9 cellular contexts compared by ENCODE assay signal in genomic region chr20:57514273-57514751, GRCh38. TPM values are rescaled to one million over a fixed set of nuclear protein-coding genes. Genes with fewer than 3 reads are reported as not detected.
A peak's percentile ranks its signal among the peaks of the same experiment; 100 is the strongest.
DNase-seq lines count a peak whose midpoint lies in the region; ATAC-seq and TF ChIP-seq lines count a peak whose summit lies in the region.
"Had no signal": no experiment of that assay in that cellular context is flagged by ENCODE, and none has a peak within 500 bp of the region (broad histone marks: within the 10 kb centered on the region; RNA-seq: fewer than 3 reads in every experiment).

No MANE protein-coding gene starts in this region.

- H3K9me3 ChIP-seq in parathyroid adenoma (ENCODE audit: control insufficient read depth, low read length), result no peaks in the 10 kb centered on the region

- no peak overlapping the region for H3K27ac Mint-ChIP-seq in activated naive CD8-positive, alpha-beta T cell treated with anti-CD3 and anti-CD28 coated beads, Interleukin-2, amount 50 U/mL, for 24 hours
- no peak overlapping the region for H3K27ac Mint-ChIP-seq in activated naive CD8-positive, alpha-beta T cell treated with anti-CD3 and anti-CD28 coated beads for 36 hours

- H3K27ac ChIP-seq in parathyroid adenoma, result no peak overlapping the region

- H3K4me3 ChIP-seq in parathyroid adenoma (ENCODE audit: low read depth, low read length), result no peak overlapping the region

- peak; percentile 75 for TF ChIP-seq CTCF in parathyroid adenoma (IDR thresholded peaks at IDR 0.05)

- H3K36me3 Mint-ChIP-seq in activated naive CD8-positive, alpha-beta T cell treated with anti-CD3 and anti-CD28 coated beads, Interleukin-2, amount 50 U/mL, for 24 hours (ENCODE audit: low read depth), result no peaks in the 10 kb centered on the region
- H3K36me3 Mint-ChIP-seq in activated naive CD8-positive, alpha-beta T cell treated with anti-CD3 and anti-CD28 coated beads for 36 hours, result no peaks in the 10 kb centered on the region

- peaks cover 7% of the 10 kb centered on the region for H3K27me3 Mint-ChIP-seq in activated naive CD8-positive, alpha-beta T cell treated with anti-CD3 and anti-CD28 coated beads, Interleukin-2, amount 50 U/mL, for 24 hours
- H3K27me3 Mint-ChIP-seq in activated naive CD8-positive, alpha-beta T cell treated with anti-CD3 and anti-CD28 coated beads for 36 hours, result peaks cover 15% of the 10 kb centered on the region

- no peak for ATAC-seq in activated naive CD8-positive, alpha-beta T cell treated with anti-CD3 and anti-CD28 coated beads, Interleukin-2, amount 50 U/mL, for 24 hours
- no peak for ATAC-seq in GM18907 (IDR thresholded peaks at IDR 0.05; ENCODE audit: unreplicated experiment)

- no peak overlapping the region for H3K4me2 ChIP-seq in parathyroid adenoma (ENCODE audit: low read length)

- H3K27me3 ChIP-seq in parathyroid adenoma (ENCODE audit: control insufficient read depth, insufficient read depth, low read length), result no peaks in the 10 kb centered on the region

- H3K9me3 Mint-ChIP-seq in activated naive CD8-positive, alpha-beta T cell treated with anti-CD3 and anti-CD28 coated beads, Interleukin-2, amount 50 U/mL, for 24 hours, result no peaks in the 10 kb centered on the region
- no peaks in the 10 kb centered on the region for H3K9me3 Mint-ChIP-seq in activated naive CD8-positive, alpha-beta T cell treated with anti-CD3 and anti-CD28 coated beads for 36 hours

- peak; percentile 29 for DNase-seq in activated naive CD8-positive, alpha-beta T cell treated with anti-CD3 and anti-CD28 coated beads, Interleukin-2, amount 50 U/mL, for 24 hours
- no peak for DNase-seq in activated naive CD8-positive, alpha-beta T cell treated with anti-CD3 and anti-CD28 coated beads for 36 hours
- DNase-seq in NCI-H146 treated with DMSO at 0.1 percent for 48 hours (lab: John Stamatoyannopoulos, UW; ENCODE audit: unreplicated experiment) (peak; percentile 59), glomerular visceral epithelial cell (ENCODE audit: extremely low spot score) (peak; percentile 64), NCI-H226 (no peak)
- peak; percentile 30 for DNase-seq in activated T-cell treated with anti-CD3 and anti-CD28 coated beads, Interleukin-2, amount 50 U/mL, for 1 hour

- no peak overlapping the region for H2AFZ ChIP-seq in parathyroid adenoma

- no peak overlapping the region for H3K9ac ChIP-seq in parathyroid adenoma

- H3K4me3 Mint-ChIP-seq in activated naive CD8-positive, alpha-beta T cell treated with anti-CD3 and anti-CD28 coated beads, Interleukin-2, amount 50 U/mL, for 24 hours, result no peak overlapping the region
- H3K4me3 Mint-ChIP-seq in activated naive CD8-positive, alpha-beta T cell treated with anti-CD3 and anti-CD28 coated beads for 36 hours, result no peak overlapping the region

- H3K79me2 ChIP-seq in parathyroid adenoma, result no peaks in the 10 kb centered on the region

- H3K4me1 ChIP-seq in parathyroid adenoma, result no peaks in the 10 kb centered on the region

- H3K36me3 ChIP-seq in parathyroid adenoma (ENCODE audit: control insufficient read depth, insufficient read depth, low read length), result no peaks in the 10 kb centered on the region

- H3K4me1 Mint-ChIP-seq in activated naive CD8-positive, alpha-beta T cell treated with anti-CD3 and anti-CD28 coated beads, Interleukin-2, amount 50 U/mL, for 24 hours, result no peaks in the 10 kb centered on the region
- no peaks in the 10 kb centered on the region for H3K4me1 Mint-ChIP-seq in activated naive CD8-positive, alpha-beta T cell treated with anti-CD3 and anti-CD28 coated beads for 36 hours

RNA-seq across cellular contexts. Expression of gene CTCFL, which starts 10.6 kb away (rescaled TPM):
- not detected for total RNA-seq in activated naive CD8-positive, alpha-beta T cell treated with anti-CD3 and anti-CD28 coated beads for 36 hours
- total RNA-seq: temporal lobe had no signal

RNA-seq across cellular contexts. Expression of gene PCK1, which starts 46.6 kb away (rescaled TPM):
- total RNA-seq in activated naive CD8-positive, alpha-beta T cell treated with anti-CD3 and anti-CD28 coated beads for 36 hours, result not detected

Comparison
In these comparisons a context has a peak if more than half of its experiments do, and no peak if none do; other contexts are left out.
1. DNase-seq: peak in activated naive CD8-positive, alpha-beta T cell treated with anti-CD3 and anti-CD28 coated beads, Interleukin-2, amount 50 U/mL, for 24 hours (single experiment), NCI-H146 treated with DMSO at 0.1 percent for 48 hours (single experiment), activated T-cell treated with anti-CD3 and anti-CD28 coated beads, Interleukin-2, amount 50 U/mL, for 1 hour (single experiment) and glomerular visceral epithelial cell (single experiment); none in activated naive CD8-positive, alpha-beta T cell treated with anti-CD3 and anti-CD28 coated beads for 36 hours (single experiment) and NCI-H226 (single experiment).